In the genomic region with DNA sequence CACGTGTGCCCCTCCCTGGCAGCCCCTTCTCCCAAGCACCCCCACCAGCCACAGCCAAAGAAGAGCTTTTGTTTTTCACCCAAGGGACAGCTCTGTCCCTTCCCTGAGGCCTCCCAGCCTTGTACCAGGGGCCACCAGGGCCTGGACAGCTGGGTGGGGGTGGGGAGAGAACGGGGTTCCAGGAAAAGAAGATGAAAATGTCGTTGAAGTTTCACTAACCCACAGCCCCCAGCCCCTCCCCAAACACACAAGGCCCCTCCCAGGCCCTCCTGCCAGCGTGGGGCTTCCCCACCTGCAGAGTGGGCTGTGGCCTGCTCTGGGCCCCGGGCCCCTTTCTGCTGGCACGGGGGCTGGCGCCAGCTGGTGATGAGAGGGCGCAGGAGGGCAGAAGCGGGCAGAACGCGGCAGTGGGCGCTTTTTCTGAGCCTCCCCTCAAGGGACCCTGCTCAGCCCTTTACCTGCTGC, we compare ENCODE assay signal across 13 cellular contexts. TPM values are rescaled to one million over a fixed set of nuclear protein-coding genes. Genes with fewer than 3 reads are reported as not detected.
DNase-seq lines count a peak whose midpoint lies in the region; ATAC-seq and TF ChIP-seq lines count a peak whose summit lies in the region.
"Had no signal": no experiment of that assay in that cellular context is flagged by ENCODE, and none has a peak within 500 bp of the region (broad histone marks: within the 10 kb centered on the region; RNA-seq: fewer than 3 reads in every experiment).

No MANE protein-coding gene starts in this region.

- H3K4me3 Mint-ChIP-seq in natural killer cell (no peak overlapping the region), brain (peak overlapping the region in 3 of 5 experiments; percentile 55 to 67 (median 57))
- H3K4me3 Mint-ChIP-seq in natural killer cell treated with Interleukin-12 subunit alpha and Interleukin-12 subunit beta and Interleukin-15 and Interleukin-18, amount 100 ng/mL, for 72 hours: no peak overlapping the region

- no peak for TF ChIP-seq CTCF in natural killer cell (IDR thresholded peaks at IDR 0.05)
- TF ChIP-seq CTCF in brain (conservative IDR thresholded peaks at IDR 0.05): no peak
- TF ChIP-seq CTCF in tibial nerve (IDR thresholded peaks at IDR 0.05): no peak

- intact Hi-C loops in natural killer cell (cut with micrococcal nuclease): no loop called here

- no peak for DNase-seq in natural killer cell
- DNase-seq in natural killer cell treated with Interleukin-12 subunit alpha and Interleukin-12 subunit beta and Interleukin-15 and Interleukin-18, amount 100 ng/mL, for 72 hours (ENCODE audit: low spot score): no peak
- DNase-seq in mesenteric fat pad (ENCODE audit: low spot score): peak; percentile 76
- DNase-seq in tibial nerve (ENCODE audit: low spot score in 2 of 2): no peak
- no peak for DNase-seq in erythroblast (lab: John Stamatoyannopoulos, UW)
- DNase-seq: activated CD4-positive, alpha-beta T cell treated with anti-CD3 and anti-CD28 coated beads for 1 hour; activated gamma-delta T cell; GF-D8; NCI-H1105 treated with DMSO at 0.1 percent for 48 hours had no signal

- no peak for TF ChIP-seq EP300 in tibial nerve (IDR thresholded peaks at IDR 0.05)

- H3K27ac Mint-ChIP-seq in natural killer cell (no peak overlapping the region), brain (peak overlapping the region in 2 of 5 experiments; percentile 80 to 82)
- no peak overlapping the region for H3K27ac Mint-ChIP-seq in natural killer cell treated with Interleukin-12 subunit alpha and Interleukin-12 subunit beta and Interleukin-15 and Interleukin-18, amount 100 ng/mL, for 72 hours

- peaks cover 0 to 7% of the 10 kb centered on the region in 2 donors for H3K27me3 ChIP-seq in tibial nerve

- H3K36me3 Mint-ChIP-seq in natural killer cell: no peaks in the 10 kb centered on the region
- H3K36me3 Mint-ChIP-seq in natural killer cell treated with Interleukin-12 subunit alpha and Interleukin-12 subunit beta and Interleukin-15 and Interleukin-18, amount 100 ng/mL, for 72 hours: no peaks in the 10 kb centered on the region
- H3K36me3 Mint-ChIP-seq in brain: no peaks in the 10 kb centered on the region

- no peaks in the 10 kb centered on the region for H3K9me3 ChIP-seq in tibial nerve

- H3K27ac ChIP-seq in tibial nerve: peak overlapping the region; percentile 68 to 94 (median 81)

- H3K4me1 ChIP-seq in tibial nerve: peaks cover 4 to 76% (median 42%) of the 10 kb centered on the region in 4 donors

- ATAC-seq in natural killer cell (peak in 2 of 3 donors; percentile 24 to 35), HG03108 (IDR thresholded peaks at IDR 0.05; ENCODE audit: unreplicated experiment) (no peak), GM21526 (IDR thresholded peaks at IDR 0.05; ENCODE audit: low FRiP score, unreplicated experiment) (no peak)
- no peak for ATAC-seq in natural killer cell treated with Interleukin-12 subunit alpha and Interleukin-12 subunit beta and Interleukin-15 and Interleukin-18, amount 100 ng/mL, for 72 hours

- H3K36me3 ChIP-seq in tibial nerve: no peaks in the 10 kb centered on the region

- peaks cover 7 to 24% of the 10 kb centered on the region in 2 donors for H3K27me3 Mint-ChIP-seq in natural killer cell (ENCODE audit: low read depth in 2 of 2)
- peaks cover 0 to 14% of the 10 kb centered on the region in 2 donors for H3K27me3 Mint-ChIP-seq in natural killer cell treated with Interleukin-12 subunit alpha and Interleukin-12 subunit beta and Interleukin-15 and Interleukin-18, amount 100 ng/mL, for 72 hours
- H3K27me3 Mint-ChIP-seq in brain: peaks cover 4% of the 10 kb centered on the region

- WGBS in tibial nerve, 2 donors: 35 to 38% methylated on average over 12 of the region's 12 CpGs

- no peaks in the 10 kb centered on the region for H3K9me3 Mint-ChIP-seq in natural killer cell
- no peaks in the 10 kb centered on the region for H3K9me3 Mint-ChIP-seq in natural killer cell treated with Interleukin-12 subunit alpha and Interleukin-12 subunit beta and Interleukin-15 and Interleukin-18, amount 100 ng/mL, for 72 hours
- H3K9me3 Mint-ChIP-seq in brain: peaks cover 0 to 3% (median 0%) of the 10 kb centered on the region in 5 experiments

- no peak for TF ChIP-seq POLR2A in tibial nerve (IDR thresholded peaks at IDR 0.05)
- TF ChIP-seq POLR2A in erythroblast (IDR thresholded peaks at IDR 0.05; ENCODE audit: low read length): no peak

- H3K4me1 Mint-ChIP-seq in natural killer cell (no peaks in the 10 kb centered on the region), brain (peaks cover 46% of the 10 kb centered on the region)
- peaks cover 0 to 6% of the 10 kb centered on the region in 2 donors for H3K4me1 Mint-ChIP-seq in natural killer cell treated with Interleukin-12 subunit alpha and Interleukin-12 subunit beta and Interleukin-15 and Interleukin-18, amount 100 ng/mL, for 72 hours (ENCODE audit: low read depth in 2 of 2)

- H3K4me3 ChIP-seq in tibial nerve: peak overlapping the region in 2 of 4 donors; percentile 7 to 16

RNA-seq across cellular contexts. Expression of a gene that starts 5.5 kb away (rescaled TPM):
- total RNA-seq in natural killer cell: not detected
- total RNA-seq in natural killer cell treated with Interleukin-12 subunit alpha and Interleukin-12 subunit beta and Interleukin-15 and Interleukin-18, amount 100 ng/mL, for 72 hours: not detected
- polyA plus RNA-seq in brain (ENCODE audit: insufficient read depth, low read depth, low replicate concordance): 54.3 TPM
- total RNA-seq in mesenteric fat pad: 4.1 TPM
- total RNA-seq in tibial nerve: 10 to 100 TPM; 13.8 to 32.6 (median 19.4) TPM
- total RNA-seq: myocyte had no signal

RNA-seq across cellular contexts. Expression of a gene that starts 9.0 kb away (rescaled TPM):
- total RNA-seq in natural killer cell (not detected), mesenteric fat pad (41.1 TPM), tibial nerve (100 to 1,000 TPM; 142 to 261 (median 161) TPM)
- total RNA-seq in natural killer cell treated with Interleukin-12 subunit alpha and Interleukin-12 subunit beta and Interleukin-15 and Interleukin-18, amount 100 ng/mL, for 72 hours: 1 to 10 TPM; 1.3 to 7.7 TPM
- polyA plus RNA-seq in brain (ENCODE audit: insufficient read depth, low read depth, low replicate concordance): 108 TPM

RNA-seq across cellular contexts. Expression of a gene that starts 19.4 kb away (rescaled TPM):
- total RNA-seq in natural killer cell: 100 to 1,000 TPM in 1 of 3 donors, 10 to 100 TPM in 2; 90.9 to 111 (median 92.7) TPM
- total RNA-seq in natural killer cell treated with Interleukin-12 subunit alpha and Interleukin-12 subunit beta and Interleukin-15 and Interleukin-18, amount 100 ng/mL, for 72 hours: 100 to 1,000 TPM; 138 to 175 TPM
- polyA plus RNA-seq in brain (ENCODE audit: insufficient read depth, low read depth, low replicate concordance): 152 TPM
- 122 TPM for total RNA-seq in mesenteric fat pad
- 100 to 1,000 TPM in 3 of 4 donors, 10 to 100 TPM in 1; 84.9 to 165 (median 139) TPM for total RNA-seq in tibial nerve

RNA-seq across cellular contexts. Expression of a gene that starts 23.0 kb away (rescaled TPM):
- 1 to 10 TPM in 2 of 3 donors, under 1 TPM in 1; 0.13 to 2.2 (median 1.5) TPM for total RNA-seq in natural killer cell
- 1 to 10 TPM in 1 of 2 donors, under 1 TPM in 1; 0.17 to 1.7 TPM for total RNA-seq in natural killer cell treated with Interleukin-12 subunit alpha and Interleukin-12 subunit beta and Interleukin-15 and Interleukin-18, amount 100 ng/mL, for 72 hours
- 10.3 TPM for polyA plus RNA-seq in brain (ENCODE audit: insufficient read depth, low read depth, low replicate concordance)
- total RNA-seq in mesenteric fat pad: 0.51 TPM
- 1 to 10 TPM in 3 of 4 donors, under 1 TPM in 1; 0.42 to 9.9 (median 3.2) TPM for total RNA-seq in tibial nerve
- total RNA-seq: myocyte had no signal

RNA-seq across cellular contexts. Expression of a gene that starts 27.4 kb away (rescaled TPM):
- 100 to 1,000 TPM; 253 to 281 (median 274) TPM for total RNA-seq in natural killer cell
- 100 to 1,000 TPM; 124 to 196 TPM for total RNA-seq in natural killer cell treated with Interleukin-12 subunit alpha and Interleukin-12 subunit beta and Interleukin-15 and Interleukin-18, amount 100 ng/mL, for 72 hours
- polyA plus RNA-seq in brain (ENCODE audit: insufficient read depth, low read depth, low replicate concordance): 19.4 TPM
- 162 TPM for total RNA-seq in mesenteric fat pad
- total RNA-seq in tibial nerve: 100 to 1,000 TPM; 311 to 362 (median 339) TPM

Comparison
In these comparisons a context has a peak if more than half of its experiments do, and no peak if none do; other contexts are left out.
1. ATAC-seq: peak in natural killer cell (2 of 3); none in natural killer cell treated with Interleukin-12 subunit alpha and Interleukin-12 subunit beta and Interleukin-15 and Interleukin-18, amount 100 ng/mL, for 72 hours (0 of 2), HG03108 (single experiment) and GM21526 (single experiment).
2. H3K4me3 Mint-ChIP-seq: peak in brain (3 of 5); none in natural killer cell (single experiment) and natural killer cell treated with Interleukin-12 subunit alpha and Interleukin-12 subunit beta and Interleukin-15 and Interleukin-18, amount 100 ng/mL, for 72 hours (single experiment).